Comparison of ENCODE assay signal across 8 cellular contexts in genomic region chr1:219460561-219461511, GRCh38.
DNase-seq lines count a peak whose midpoint lies in the region; ATAC-seq and TF ChIP-seq lines count a peak whose summit lies in the region.

No MANE protein-coding gene starts in this region.

- CTCF ChIA-PET in CD4-positive, alpha-beta T cell (lab: Charles Lee): no interaction called here

- H3K27me3 ChIP-seq in HL-60 (ENCODE audit: insufficient read depth, poor library complexity, severe bottlenecking): no peaks in the 10 kb centered on the region
- no peaks in the 10 kb centered on the region for H3K27me3 ChIP-seq in CD4-positive, alpha-beta T cell (ENCODE audit: control insufficient read depth, insufficient read depth, low read length)
- H3K27me3 ChIP-seq in HAP-1 (ENCODE audit: low read depth): no peaks in the 10 kb centered on the region

- intact Hi-C loops in CD4-positive, alpha-beta T cell (cut with DNase I, micrococcal nuclease): no loop called here

- H3K9me3 ChIP-seq in CD4-positive, alpha-beta T cell (ENCODE audit: control insufficient read depth, low read length): no peaks in the 10 kb centered on the region
- no peaks in the 10 kb centered on the region for H3K9me3 ChIP-seq in HAP-1

- no peaks in the 10 kb centered on the region for H3K4me1 ChIP-seq in HAP-1

- H3K27ac Mint-ChIP-seq in CD4-positive, alpha-beta T cell: no peak overlapping the region
- no peak overlapping the region for H3K27ac Mint-ChIP-seq in stimulated activated effector memory CD8-positive, alpha-beta T cell treated with anti-CD3 and anti-CD28 coated beads, Interleukin-12 subunit alpha, Interleukin-12 subunit beta, amount 100 ng/mL, for 72 hours

- no peak overlapping the region for H3K4me3 Mint-ChIP-seq in CD4-positive, alpha-beta T cell
- no peak overlapping the region for H3K4me3 Mint-ChIP-seq in stimulated activated effector memory CD8-positive, alpha-beta T cell treated with anti-CD3 and anti-CD28 coated beads, Interleukin-12 subunit alpha, Interleukin-12 subunit beta, amount 100 ng/mL, for 72 hours

- no peaks in the 10 kb centered on the region for H3K36me3 ChIP-seq in HAP-1 (replicated peaks)

- peak; percentile 34 for DNase-seq in GF-D8 (lab: John Stamatoyannopoulos, UW)
- DNase-seq in HL-60 (ENCODE audit: low read depth in 1 of 2, low spot score in 1 of 2): peak; percentile 81 to 83
- DNase-seq in fibroblast of villous mesenchyme (ENCODE audit: low read depth): peak; percentile 69
- DNase-seq in CD4-positive, alpha-beta T cell: no peak
- no peak for DNase-seq in stimulated activated effector memory CD8-positive, alpha-beta T cell treated with anti-CD3 and anti-CD28 coated beads, Interleukin-12 subunit alpha, Interleukin-12 subunit beta, amount 100 ng/mL, for 72 hours (ENCODE audit: low spot score in 2 of 2)
- DNase-seq in HAP-1 (ENCODE audit: low spot score in 2 of 2): no peak
- DNase-seq in NCI-H2081 (lab: John Stamatoyannopoulos, UW): no peak

- ATAC-seq in GM21515 (IDR thresholded peaks at IDR 0.05; ENCODE audit: unreplicated experiment): peak; percentile 81
- no peak for ATAC-seq in CD4-positive, alpha-beta T cell (ENCODE audit: poor library complexity)
- ATAC-seq in stimulated activated effector memory CD8-positive, alpha-beta T cell treated with anti-CD3 and anti-CD28 coated beads, Interleukin-12 subunit alpha, Interleukin-12 subunit beta, amount 100 ng/mL, for 72 hours: no peak

- H3K27me3 Mint-ChIP-seq in CD4-positive, alpha-beta T cell: no peaks in the 10 kb centered on the region

- no peaks in the 10 kb centered on the region for H3K36me3 Mint-ChIP-seq in CD4-positive, alpha-beta T cell (ENCODE audit: low read depth)
- no peaks in the 10 kb centered on the region for H3K36me3 Mint-ChIP-seq in stimulated activated effector memory CD8-positive, alpha-beta T cell treated with anti-CD3 and anti-CD28 coated beads, Interleukin-12 subunit alpha, Interleukin-12 subunit beta, amount 100 ng/mL, for 72 hours

- in situ Hi-C loops in HAP-1 (cut with MboI; ENCODE audit: low sequenced_read_pairs): no loop called here

- peak overlapping the region; percentile 75 for H3K27ac ChIP-seq in HL-60 (replicated peaks)
- H3K27ac ChIP-seq in CD4-positive, alpha-beta T cell (ENCODE audit: low read depth, low read length): no peak overlapping the region

- H3K4me3 ChIP-seq in HL-60 (replicated peaks; ENCODE audit: insufficient read depth, low read length) (no peak overlapping the region), fibroblast of villous mesenchyme (ENCODE audit: low read depth, low read length) (no peak overlapping the region), HAP-1 (no peak overlapping the region)

- no peaks in the 10 kb centered on the region for H3K9me3 Mint-ChIP-seq in CD4-positive, alpha-beta T cell
- H3K9me3 Mint-ChIP-seq in stimulated activated effector memory CD8-positive, alpha-beta T cell treated with anti-CD3 and anti-CD28 coated beads, Interleukin-12 subunit alpha, Interleukin-12 subunit beta, amount 100 ng/mL, for 72 hours: no peaks in the 10 kb centered on the region

- POLR2A ChIA-PET in CD4-positive, alpha-beta T cell (lab: Charles Lee): no interaction called here

- TF ChIP-seq CTCF in HL-60 (IDR thresholded peaks at IDR 0.05; ENCODE audit: insufficient read depth, low read length): no peak
- TF ChIP-seq CTCF in fibroblast of villous mesenchyme (IDR thresholded peaks at IDR 0.05; ENCODE audit: insufficient read depth, low read depth, low read length): no peak
- no peak for TF ChIP-seq CTCF in CD4-positive, alpha-beta T cell (IDR thresholded peaks at IDR 0.05)

- H3K4me1 Mint-ChIP-seq in CD4-positive, alpha-beta T cell (ENCODE audit: low read depth): no peaks in the 10 kb centered on the region
- H3K4me1 Mint-ChIP-seq in stimulated activated effector memory CD8-positive, alpha-beta T cell treated with anti-CD3 and anti-CD28 coated beads, Interleukin-12 subunit alpha, Interleukin-12 subunit beta, amount 100 ng/mL, for 72 hours: no peaks in the 10 kb centered on the region

Comparison
In these comparisons a context has a peak if more than half of its experiments do, and no peak if none do; other contexts are left out.
1. DNase-seq: peak in GF-D8 (single experiment), HL-60 (2 of 2) and fibroblast of villous mesenchyme (single experiment); none in CD4-positive, alpha-beta T cell (0 of 10), stimulated activated effector memory CD8-positive, alpha-beta T cell treated with anti-CD3 and anti-CD28 coated beads, Interleukin-12 subunit alpha, Interleukin-12 subunit beta, amount 100 ng/mL, for 72 hours (0 of 2), HAP-1 (0 of 2) and NCI-H2081 (0 of 2).